Comparison of ENCODE assay signal across 1 cellular context in genomic region chr3:4888913-4889846, GRCh38.
TF ChIP-seq lines count a peak whose summit lies in the region.

No MANE protein-coding gene starts in this region.

TF ChIP-seq in GM12878, 131 proteins besides CTCF, POLR2A, EP300 and RAD21 (continued from another document):
- TF ChIP-seq, protein P1, sequence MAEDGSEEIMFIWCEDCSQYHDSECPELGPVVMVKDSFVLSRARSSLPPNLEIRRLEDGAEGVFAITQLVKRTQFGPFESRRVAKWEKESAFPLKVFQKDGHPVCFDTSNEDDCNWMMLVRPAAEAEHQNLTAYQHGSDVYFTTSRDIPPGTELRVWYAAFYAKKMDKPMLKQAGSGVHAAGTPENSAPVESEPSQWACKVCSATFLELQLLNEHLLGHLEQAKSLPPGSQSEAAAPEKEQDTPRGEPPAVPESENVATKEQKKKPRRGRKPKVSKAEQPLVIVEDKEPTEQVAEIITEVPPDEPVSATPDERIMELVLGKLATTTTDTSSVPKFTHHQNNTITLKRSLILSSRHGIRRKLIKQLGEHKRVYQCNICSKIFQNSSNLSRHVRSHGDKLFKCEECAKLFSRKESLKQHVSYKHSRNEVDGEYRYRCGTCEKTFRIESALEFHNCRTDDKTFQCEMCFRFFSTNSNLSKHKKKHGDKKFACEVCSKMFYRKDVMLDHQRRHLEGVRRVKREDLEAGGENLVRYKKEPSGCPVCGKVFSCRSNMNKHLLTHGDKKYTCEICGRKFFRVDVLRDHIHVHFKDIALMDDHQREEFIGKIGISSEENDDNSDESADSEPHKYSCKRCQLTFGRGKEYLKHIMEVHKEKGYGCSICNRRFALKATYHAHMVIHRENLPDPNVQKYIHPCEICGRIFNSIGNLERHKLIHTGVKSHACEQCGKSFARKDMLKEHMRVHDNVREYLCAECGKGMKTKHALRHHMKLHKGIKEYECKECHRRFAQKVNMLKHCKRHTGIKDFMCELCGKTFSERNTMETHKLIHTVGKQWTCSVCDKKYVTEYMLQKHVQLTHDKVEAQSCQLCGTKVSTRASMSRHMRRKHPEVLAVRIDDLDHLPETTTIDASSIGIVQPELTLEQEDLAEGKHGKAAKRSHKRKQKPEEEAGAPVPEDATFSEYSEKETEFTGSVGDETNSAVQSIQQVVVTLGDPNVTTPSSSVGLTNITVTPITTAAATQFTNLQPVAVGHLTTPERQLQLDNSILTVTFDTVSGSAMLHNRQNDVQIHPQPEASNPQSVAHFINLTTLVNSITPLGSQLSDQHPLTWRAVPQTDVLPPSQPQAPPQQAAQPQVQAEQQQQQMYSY (CRISPR knock-in tag; IDR thresholded peaks at IDR 0.05), result no peak
- 0 out of 2 replicates have a peak, but pooled peaks have one; percentile 45 for TF ChIP-seq LARP7 (IDR thresholded peaks at IDR 0.05)
- TF ChIP-seq IKZF2 (IDR thresholded peaks at IDR 0.05), result peak; percentile 91 to 93
- peak; percentile 54 for TF ChIP-seq MTA3 (IDR thresholded peaks at IDR 0.05; ENCODE audit: borderline replicate concordance, low read length)
- TF ChIP-seq RCOR1 (conservative IDR thresholded peaks at IDR 0.05; ENCODE audit: low read depth, low read length), result no peak
- no peak for TF ChIP-seq RFX5 (IDR thresholded peaks at IDR 0.05; ENCODE audit: low read depth, low read length)
- peak; percentile 20 for TF ChIP-seq MEF2B (IDR thresholded peaks at IDR 0.05; ENCODE audit: partially characterized antibody, poor library complexity, severe bottlenecking)
- peak; percentile 77 for TF ChIP-seq ZNF687 (IDR thresholded peaks at IDR 0.05)
- TF ChIP-seq SIX5 (IDR thresholded peaks at IDR 0.05; ENCODE audit: low read depth, low read length, severe bottlenecking), result no peak
- 0 out of 2 replicates have a peak, but pooled peaks have one; percentile 29 for TF ChIP-seq GABPA (IDR thresholded peaks at IDR 0.05; ENCODE audit: low read depth)
- peak; percentile 94 for TF ChIP-seq NFIC (IDR thresholded peaks at IDR 0.05; ENCODE audit: low read depth, low read length)
- TF ChIP-seq RBBP5 (conservative IDR thresholded peaks at IDR 0.05), result no peak
- TF ChIP-seq NBN (IDR thresholded peaks at IDR 0.05), result peak; percentile 66
- no peak for TF ChIP-seq SUPT20H (IDR thresholded peaks at IDR 0.05; ENCODE audit: borderline replicate concordance, control insufficient read depth, low read depth, low read length)
- 0 out of 2 replicates have a peak, but pooled peaks have one; percentile 14 for TF ChIP-seq NR2C1 (IDR thresholded peaks at IDR 0.05)
- TF ChIP-seq ZNF217 (IDR thresholded peaks at IDR 0.05), result peak; percentile 67
- TF ChIP-seq TBL1XR1 (IDR thresholded peaks at IDR 0.05; ENCODE audit: low read depth, low read length), result no peak
- TF ChIP-seq, protein P2, sequence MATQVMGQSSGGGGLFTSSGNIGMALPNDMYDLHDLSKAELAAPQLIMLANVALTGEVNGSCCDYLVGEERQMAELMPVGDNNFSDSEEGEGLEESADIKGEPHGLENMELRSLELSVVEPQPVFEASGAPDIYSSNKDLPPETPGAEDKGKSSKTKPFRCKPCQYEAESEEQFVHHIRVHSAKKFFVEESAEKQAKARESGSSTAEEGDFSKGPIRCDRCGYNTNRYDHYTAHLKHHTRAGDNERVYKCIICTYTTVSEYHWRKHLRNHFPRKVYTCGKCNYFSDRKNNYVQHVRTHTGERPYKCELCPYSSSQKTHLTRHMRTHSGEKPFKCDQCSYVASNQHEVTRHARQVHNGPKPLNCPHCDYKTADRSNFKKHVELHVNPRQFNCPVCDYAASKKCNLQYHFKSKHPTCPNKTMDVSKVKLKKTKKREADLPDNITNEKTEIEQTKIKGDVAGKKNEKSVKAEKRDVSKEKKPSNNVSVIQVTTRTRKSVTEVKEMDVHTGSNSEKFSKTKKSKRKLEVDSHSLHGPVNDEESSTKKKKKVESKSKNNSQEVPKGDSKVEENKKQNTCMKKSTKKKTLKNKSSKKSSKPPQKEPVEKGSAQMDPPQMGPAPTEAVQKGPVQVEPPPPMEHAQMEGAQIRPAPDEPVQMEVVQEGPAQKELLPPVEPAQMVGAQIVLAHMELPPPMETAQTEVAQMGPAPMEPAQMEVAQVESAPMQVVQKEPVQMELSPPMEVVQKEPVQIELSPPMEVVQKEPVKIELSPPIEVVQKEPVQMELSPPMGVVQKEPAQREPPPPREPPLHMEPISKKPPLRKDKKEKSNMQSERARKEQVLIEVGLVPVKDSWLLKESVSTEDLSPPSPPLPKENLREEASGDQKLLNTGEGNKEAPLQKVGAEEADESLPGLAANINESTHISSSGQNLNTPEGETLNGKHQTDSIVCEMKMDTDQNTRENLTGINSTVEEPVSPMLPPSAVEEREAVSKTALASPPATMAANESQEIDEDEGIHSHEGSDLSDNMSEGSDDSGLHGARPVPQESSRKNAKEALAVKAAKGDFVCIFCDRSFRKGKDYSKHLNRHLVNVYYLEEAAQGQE (IDR thresholded peaks at IDR 0.05; ENCODE audit: low read depth, low read length), result no peak
- TF ChIP-seq IRF4 (IDR thresholded peaks at IDR 0.05; ENCODE audit: low read depth, low read length), result no peak
- TF ChIP-seq RAD51 (IDR thresholded peaks at IDR 0.05), result no peak
- TF ChIP-seq SMARCA5 (IDR thresholded peaks at IDR 0.05), result peak; percentile 49; the same call in 1 of the 2 replicates
- TF ChIP-seq SUZ12 (IDR thresholded peaks at IDR 0.05; ENCODE audit: unreplicated experiment), result no peak
- TF ChIP-seq, protein P3, sequence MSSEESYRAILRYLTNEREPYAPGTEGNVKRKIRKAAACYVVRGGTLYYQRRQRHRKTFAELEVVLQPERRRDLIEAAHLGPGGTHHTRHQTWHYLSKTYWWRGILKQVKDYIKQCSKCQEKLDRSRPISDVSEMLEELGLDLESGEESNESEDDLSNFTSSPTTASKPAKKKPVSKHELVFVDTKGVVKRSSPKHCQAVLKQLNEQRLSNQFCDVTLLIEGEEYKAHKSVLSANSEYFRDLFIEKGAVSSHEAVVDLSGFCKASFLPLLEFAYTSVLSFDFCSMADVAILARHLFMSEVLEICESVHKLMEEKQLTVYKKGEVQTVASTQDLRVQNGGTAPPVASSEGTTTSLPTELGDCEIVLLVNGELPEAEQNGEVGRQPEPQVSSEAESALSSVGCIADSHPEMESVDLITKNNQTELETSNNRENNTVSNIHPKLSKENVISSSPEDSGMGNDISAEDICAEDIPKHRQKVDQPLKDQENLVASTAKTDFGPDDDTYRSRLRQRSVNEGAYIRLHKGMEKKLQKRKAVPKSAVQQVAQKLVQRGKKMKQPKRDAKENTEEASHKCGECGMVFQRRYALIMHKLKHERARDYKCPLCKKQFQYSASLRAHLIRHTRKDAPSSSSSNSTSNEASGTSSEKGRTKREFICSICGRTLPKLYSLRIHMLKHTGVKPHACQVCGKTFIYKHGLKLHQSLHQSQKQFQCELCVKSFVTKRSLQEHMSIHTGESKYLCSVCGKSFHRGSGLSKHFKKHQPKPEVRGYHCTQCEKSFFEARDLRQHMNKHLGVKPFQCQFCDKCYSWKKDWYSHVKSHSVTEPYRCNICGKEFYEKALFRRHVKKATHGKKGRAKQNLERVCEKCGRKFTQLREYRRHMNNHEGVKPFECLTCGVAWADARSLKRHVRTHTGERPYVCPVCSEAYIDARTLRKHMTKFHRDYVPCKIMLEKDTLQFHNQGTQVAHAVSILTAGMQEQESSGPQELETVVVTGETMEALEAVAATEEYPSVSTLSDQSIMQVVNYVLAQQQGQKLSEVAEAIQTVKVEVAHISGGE (CRISPR knock-in tag; IDR thresholded peaks at IDR 0.05), result no peak
- no peak for TF ChIP-seq EGR1 (IDR thresholded peaks at IDR 0.05; ENCODE audit: borderline replicate concordance in 1 of 2, low read depth in 2 of 2, low read length in 2 of 2)
